ENCODE assay signal across 15 cellular contexts in the genomic region with DNA sequence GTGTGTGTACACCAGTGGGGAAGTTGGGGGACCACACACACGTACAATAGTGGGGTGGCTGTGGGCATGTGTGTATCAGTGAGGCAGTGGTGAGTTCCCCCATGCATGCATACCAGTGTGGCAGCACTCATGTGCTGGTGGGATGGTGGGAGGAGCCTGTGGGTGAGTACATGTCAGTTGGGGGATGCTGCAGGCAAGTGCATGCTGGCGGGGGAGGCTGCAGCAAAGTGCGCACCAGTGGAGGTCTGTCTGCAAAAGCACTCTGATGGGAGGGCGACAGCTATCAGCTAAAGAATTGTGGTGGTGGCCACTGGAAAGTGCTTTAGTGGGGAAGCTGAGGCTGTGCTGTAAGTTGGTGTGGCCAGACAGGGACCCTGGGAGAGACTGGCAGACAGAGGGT.
DNase-seq lines count a peak whose midpoint lies in the region; ATAC-seq, FAIRE-seq and TF ChIP-seq lines count a peak whose summit lies in the region.
"Had no signal": no experiment of that assay in that cellular context is flagged by ENCODE, and none has a peak within 500 bp of the region (broad histone marks: within the 10 kb centered on the region; RNA-seq: fewer than 3 reads in every experiment).

No MANE protein-coding gene starts in this region.

- H3K14ac ChIP-seq in trophoblast cell (ENCODE audit: low read length), result no peak overlapping the region

- H3K4me1 Mint-ChIP-seq in Caco-2 (ENCODE audit: low read depth, unreplicated experiment) (peaks cover 14% of the 10 kb centered on the region), WTC11 (peaks cover 36% of the 10 kb centered on the region)
- H3K4me1 Mint-ChIP-seq: CD4-positive, CD25-positive, alpha-beta regulatory T cell had no signal

- H4K8ac ChIP-seq in trophoblast cell (ENCODE audit: low read depth, low read length), result no peak overlapping the region

- no CpG with 5 or more reads among the region's 4 CpGs for WGBS in trophoblast cell (ENCODE audit: extremely low coverage, insufficient coverage, insufficient read length)
- WGBS in right lobe of liver (ENCODE audit: insufficient coverage, low coverage, low lambda C conversion rate, missing lambda C conversion rate), result 80% methylated on average over 1 of the region's 4 CpGs

- no peaks in the 10 kb centered on the region for H3K27me3 Mint-ChIP-seq in Caco-2 (ENCODE audit: insufficient read depth, unreplicated experiment)
- H3K27me3 Mint-ChIP-seq in WTC11 (ENCODE audit: low read depth), result no peaks in the 10 kb centered on the region

- H2BK120ac ChIP-seq in trophoblast cell (ENCODE audit: insufficient read depth, low read length, poor library complexity), result no peak overlapping the region

- no peak overlapping the region for H2BK5ac ChIP-seq in trophoblast cell (ENCODE audit: low read depth, low read length, poor library complexity)

- H3K79me2 ChIP-seq in trophoblast cell (ENCODE audit: control insufficient read depth, insufficient read depth, low read length, poor library complexity), result no peaks in the 10 kb centered on the region

- peak; percentile 51 for ATAC-seq in WTC11
- no peak for ATAC-seq in right lobe of liver
- ATAC-seq: HepG2 had no signal

- H2AK5ac ChIP-seq in trophoblast cell (ENCODE audit: low read length), result no peak overlapping the region

- H3K9me3 Mint-ChIP-seq in Caco-2 (ENCODE audit: unreplicated experiment) (peaks cover 6% of the 10 kb centered on the region), WTC11 (no peaks in the 10 kb centered on the region)
- H3K9me3 Mint-ChIP-seq: CD4-positive, CD25-positive, alpha-beta regulatory T cell had no signal

- H3K36me3 Mint-ChIP-seq in Caco-2 (ENCODE audit: insufficient read depth, unreplicated experiment) (no peaks in the 10 kb centered on the region), WTC11 (no peaks in the 10 kb centered on the region; the same call in 1 of the 2 replicates)
- H3K36me3 Mint-ChIP-seq: CD4-positive, CD25-positive, alpha-beta regulatory T cell had no signal

- H3K4me3 Mint-ChIP-seq in Caco-2 (ENCODE audit: unreplicated experiment), result no peak overlapping the region
- no peak overlapping the region for H3K4me3 Mint-ChIP-seq in WTC11
- H3K4me3 Mint-ChIP-seq: CD4-positive, CD25-positive, alpha-beta regulatory T cell had no signal

- H3K27ac ChIP-seq in trophoblast cell (ENCODE audit: low read depth, low read length) (no peak overlapping the region), right lobe of liver (no peak overlapping the region)
- H3K27ac ChIP-seq: BLaER1 treated with 17β-estradiol and CSF1 and Interleukin-3, amounts not matched to agents 10 nM and 100 nM had no signal

- H3K27ac Mint-ChIP-seq in Caco-2 (ENCODE audit: unreplicated experiment) (peak overlapping the region; percentile 26), WTC11 (no peak overlapping the region)
- H3K27ac Mint-ChIP-seq: CD4-positive, CD25-positive, alpha-beta regulatory T cell had no signal

- CTCF ChIA-PET in Caco-2 (lab: Charles Lee), result no interaction called here
- CTCF ChIA-PET in WTC11 (lab: Charles Lee), result no interaction called here

- peak overlapping the region; percentile 5 for H3K9ac ChIP-seq in trophoblast cell (ENCODE audit: low read length)
- H3K9ac ChIP-seq: BLaER1 treated with 17β-estradiol and CSF1 and Interleukin-3, amounts not matched to agents 10 nM and 100 nM had no signal

- no peak overlapping the region for H2BK12ac ChIP-seq in trophoblast cell (ENCODE audit: low read length)

- BruUV-seq in Caco-2 (replicated peaks; lab: Mats Ljungman, UMichigan), result no TSS peak

- TF ChIP-seq CTCF in Caco-2 (IDR thresholded peaks at IDR 0.05; ENCODE audit: insufficient read depth in 1 of 2, low read depth in 1 of 2, low read length in 1 of 2, severe bottlenecking in 1 of 2, unreplicated experiment in 1 of 2) (no peak), WTC11 (IDR thresholded peaks at IDR 0.05) (no peak), right lobe of liver (IDR thresholded peaks at IDR 0.05) (no peak)

- no peaks in the 10 kb centered on the region for H3K36me3 ChIP-seq in Caco-2 (ENCODE audit: control insufficient read depth, insufficient read depth, low read length)
- no peaks in the 10 kb centered on the region for H3K36me3 ChIP-seq in trophoblast cell (ENCODE audit: control insufficient read depth in 1 of 2, insufficient read depth in 2 of 2, low read length in 2 of 2)
- no peaks in the 10 kb centered on the region for H3K36me3 ChIP-seq in right lobe of liver
- H3K36me3 ChIP-seq: BLaER1 treated with 17β-estradiol and CSF1 and Interleukin-3, amounts not matched to agents 10 nM and 100 nM had no signal

- peak; percentile 13 for FAIRE-seq in urothelium cell line (lab: Jason Lieb, UNC)
- FAIRE-seq: H54, HepG2, HTR-8/SVneo had no signal

- no peak overlapping the region for H3K4me3 ChIP-seq in Caco-2 (ENCODE audit: low read depth, low read length)
- no peak overlapping the region for H3K4me3 ChIP-seq in trophoblast cell (ENCODE audit: low read depth, low read length)
- no peak overlapping the region for H3K4me3 ChIP-seq in right lobe of liver
- H3K4me3 ChIP-seq: BLaER1 treated with 17β-estradiol and CSF1 and Interleukin-3, amounts not matched to agents 10 nM and 100 nM had no signal

- no peak for DNase-seq in Caco-2
- no peak for DNase-seq in WTC11 (ENCODE audit: low spot score)
- DNase-seq in trophoblast cell, result no peak
- DNase-seq in urothelium cell line (ENCODE audit: low spot score), result no peak
- no peak for DNase-seq in activated CD4-positive, alpha-beta T cell treated with anti-CD3 and anti-CD28 coated beads for 4 hours
- DNase-seq in activated CD8-positive, alpha-beta memory T cell treated with anti-CD3 and anti-CD28 coated beads for 24 hours, result no peak
- no peak for DNase-seq in right lobe of liver
- DNase-seq: 8988T; Calu3; CD4-positive, CD25-positive, alpha-beta regulatory T cell; DMS 273 treated with DMSO at 0.1 percent for 48 hours had no signal

- H4K91ac ChIP-seq in trophoblast cell (ENCODE audit: low read depth, low read length), result no peak overlapping the region

- TF ChIP-seq POLR2A in right lobe of liver (IDR thresholded peaks at IDR 0.05), result no peak

- no peaks in the 10 kb centered on the region for H3K79me1 ChIP-seq in trophoblast cell (ENCODE audit: low read length)

- H3K27me3 ChIP-seq in Caco-2 (replicated peaks; ENCODE audit: control insufficient read depth, insufficient read depth, low read length) (no peaks in the 10 kb centered on the region), trophoblast cell (ENCODE audit: insufficient read depth, low read length) (no peaks in the 10 kb centered on the region), right lobe of liver (no peaks in the 10 kb centered on the region)
- H3K27me3 ChIP-seq: BLaER1 treated with 17β-estradiol and CSF1 and Interleukin-3, amounts not matched to agents 10 nM and 100 nM had no signal

- H3K4ac ChIP-seq in trophoblast cell (ENCODE audit: low read depth, low read length), result no peak overlapping the region

- H3K4me1 ChIP-seq in Caco-2 (peaks cover 11% of the 10 kb centered on the region), trophoblast cell (ENCODE audit: control insufficient read depth in 1 of 2, insufficient read depth in 2 of 2, low read length in 2 of 2) (no peaks in the 10 kb centered on the region), right lobe of liver (no peaks in the 10 kb centered on the region)
- H3K4me1 ChIP-seq: BLaER1 treated with 17β-estradiol and CSF1 and Interleukin-3, amounts not matched to agents 10 nM and 100 nM had no signal

- POLR2A ChIA-PET in Caco-2 (lab: Charles Lee) (no interaction called here), WTC11 (lab: Charles Lee) (no interaction called here)

- H3K23ac ChIP-seq in trophoblast cell (ENCODE audit: low read length), result no peak overlapping the region

- H3K9me3 ChIP-seq in Caco-2 (no peaks in the 10 kb centered on the region), trophoblast cell (ENCODE audit: insufficient read depth, low read depth, low read length) (no peaks in the 10 kb centered on the region), right lobe of liver (no peaks in the 10 kb centered on the region)
- H3K9me3 ChIP-seq: BLaER1 treated with 17β-estradiol and CSF1 and Interleukin-3, amounts not matched to agents 10 nM and 100 nM had no signal

- no peak overlapping the region for H2AFZ ChIP-seq in trophoblast cell (ENCODE audit: insufficient read depth, low read length, poor library complexity)

- H3K4me2 ChIP-seq in trophoblast cell (ENCODE audit: low read length), result no peak overlapping the region
- H3K4me2 ChIP-seq: BLaER1 treated with 17β-estradiol and CSF1 and Interleukin-3, amounts not matched to agents 10 nM and 100 nM had no signal

- no peak overlapping the region for H3K18ac ChIP-seq in trophoblast cell (ENCODE audit: low read length)

- H4K12ac ChIP-seq in trophoblast cell (ENCODE audit: low read depth, low read length), result no peak overlapping the region

- intact Hi-C loops in Caco-2 (cut with micrococcal nuclease; ENCODE audit: unreplicated experiment), result loop anchor here (10.0 kb wide), 2 partner anchors 115 to 285 kb away; no protein-coding TSS in a partner anchor
- intact Hi-C loops in right lobe of liver (cut with DNase I), result no loop called here
